20 cellular contexts compared by ENCODE assay signal in genomic region chr4:41303372-41304118, GRCh38.
"Had no signal": no experiment of that assay in that cellular context is flagged by ENCODE, and none has a peak within 500 bp of the region (broad histone marks: within the 10 kb centered on the region; RNA-seq: fewer than 3 reads in every experiment).

No MANE protein-coding gene starts in this region.

- H3K4me1 ChIP-seq: esophagus muscularis mucosa, gastroesophageal sphincter, spleen, testis, transverse colon had no signal

- H3K9me3 ChIP-seq: esophagus muscularis mucosa, mucosa of descending colon, spleen, testis, transverse colon had no signal

- DNase-seq: effector memory CD4-positive, alpha-beta T cell; glutamatergic neuron; immature natural killer cell; kidney; left cardiac atrium; mucosa of descending colon; naive thymus-derived CD8-positive, alpha-beta T cell; posterior cingulate gyrus; spleen; stimulated activated CD4-positive, alpha-beta T cell treated with anti-CD3 and anti-CD28 coated beads, Interleukin-2, amount 100 ng/mL, for 24 hours; stimulated activated CD4-positive, alpha-beta T cell treated with anti-CD3 and anti-CD28 coated beads, Interleukin-4, amount 100 ng/mL, for 4 hours; stimulated activated naive B cell treated with anti-CD40 and anti-IgM and Interleukin-4, amounts not matched to agents 10 μg/mL and 1 μg/mL and 100 μg/mL, for 72 hours; stimulated activated naive CD8-positive, alpha-beta T cell treated with anti-CD3 and anti-CD28 coated beads, Interleukin-15, amount 100 ng/mL, for 72 hours; testis; transverse colon had no signal

- H3K4me3 ChIP-seq: esophagus muscularis mucosa, gastroesophageal sphincter, mucosa of descending colon, spleen, testis, transverse colon had no signal

- H3K27ac ChIP-seq: epithelial cell of prostate, esophagus muscularis mucosa, gastroesophageal sphincter, spleen, testis, transverse colon had no signal

- H3K27me3 ChIP-seq: esophagus muscularis mucosa, gastroesophageal sphincter, testis, transverse colon had no signal

- FAIRE-seq: endometrium, kidney had no signal

- ATAC-seq: gastroesophageal sphincter; mucosa of descending colon; naive thymus-derived CD8-positive, alpha-beta T cell; sciatic nerve; stimulated activated naive B cell treated with anti-CD40 and anti-IgM and Interleukin-4, amounts not matched to agents 10 μg/mL and 1 μg/mL and 100 μg/mL, for 72 hours; stimulated activated naive CD8-positive, alpha-beta T cell treated with anti-CD3 and anti-CD28 coated beads, Interleukin-15, amount 100 ng/mL, for 72 hours had no signal

- H3K36me3 ChIP-seq: esophagus muscularis mucosa, gastroesophageal sphincter, spleen, transverse colon had no signal
